In genomic region chr5:64958757-64959391, GRCh38 we compare ENCODE assay signal across 9 cellular contexts.
A peak's percentile ranks its signal among the peaks of the same experiment; 100 is the strongest.
DNase-seq lines count a peak whose midpoint lies in the region; ATAC-seq and TF ChIP-seq lines count a peak whose summit lies in the region.
"Had no signal": no experiment of that assay in that cellular context is flagged by ENCODE, and none has a peak within 500 bp of the region (broad histone marks: within the 10 kb centered on the region; RNA-seq: fewer than 3 reads in every experiment).

No MANE protein-coding gene starts in this region.

- H2AFZ ChIP-seq in GM23248: peak overlapping the region; percentile 40

- in situ Hi-C loops in GM23248 (cut with MboI): no loop called here

- peak; percentile 20 for DNase-seq in AG09319 (ENCODE audit: extremely low read depth, low read depth)
- peak; percentile 77 for DNase-seq in GM23248
- DNase-seq in kidney glomerular epithelial cell (lab: John Stamatoyannopoulos, UW): peak; percentile 12
- no peak for DNase-seq in mesenteric fat pad (ENCODE audit: low spot score)
- DNase-seq: cortex of kidney had no signal

- H3K27me3 ChIP-seq in GM23248 (replicated peaks; ENCODE audit: insufficient read depth): no peaks in the 10 kb centered on the region

- H3F3A ChIP-seq in GM23248 (ENCODE audit: insufficient read depth): no peaks in the 10 kb centered on the region

- 0 out of 2 replicates have a peak, but pooled peaks cover 12% of the 10 kb centered on the region for H3K4me1 ChIP-seq in GM23248 (ENCODE audit: insufficient read depth)

- no peak overlapping the region for H3K4me2 ChIP-seq in GM23248 (ENCODE audit: unreplicated experiment)

- 0 out of 2 replicates have a peak overlapping the region, but pooled peaks have one; percentile 11 for H3K9ac ChIP-seq in GM23248

- H3K36me3 ChIP-seq in GM23248 (ENCODE audit: low read depth): peaks cover 10% of the 10 kb centered on the region

- no peak for ATAC-seq in GM19452 (IDR thresholded peaks at IDR 0.05; ENCODE audit: unreplicated experiment)
- no peak for ATAC-seq in HG02885 (IDR thresholded peaks at IDR 0.05; ENCODE audit: poor library complexity, unreplicated experiment)
- ATAC-seq in GM21515 (IDR thresholded peaks at IDR 0.05; ENCODE audit: unreplicated experiment): no peak

- no peaks in the 10 kb centered on the region for H3K79me2 ChIP-seq in GM23248 (ENCODE audit: insufficient read depth)

- H3K27ac ChIP-seq in GM23248: peak overlapping the region; percentile 19; the same call in 1 of the 2 replicates

- peak; percentile 63 for TF ChIP-seq CTCF in AG09319 (IDR thresholded peaks at IDR 0.05; ENCODE audit: low read depth, low read length)
- TF ChIP-seq CTCF in WI38 (IDR thresholded peaks at IDR 0.05; ENCODE audit: low read depth, low read length): peak; percentile 10; the same call in 1 of the 2 replicates

- peaks cover 3% of the 10 kb centered on the region for H3K9me3 ChIP-seq in GM23248 (ENCODE audit: low read depth)

- H4K20me1 ChIP-seq in GM23248 (ENCODE audit: insufficient read depth): no peaks in the 10 kb centered on the region

- H3K4me3 ChIP-seq in GM23248: no peak overlapping the region
- no peak overlapping the region for H3K4me3 ChIP-seq in WI38 (ENCODE audit: low read depth, low read length)

- no peaks in the 10 kb centered on the region for H3K9me2 ChIP-seq in GM23248 (ENCODE audit: insufficient read depth)
